In genomic region chr19:8578642-8579265, GRCh38 we compare ENCODE assay signal across 8 cellular contexts. TPM values are rescaled to one million over a fixed set of nuclear protein-coding genes. Genes with fewer than 3 reads are reported as not detected.
DNase-seq lines count a peak whose midpoint lies in the region; ATAC-seq lines count a peak whose summit lies in the region.

No MANE protein-coding gene starts in this region.

- peaks cover 31% of the 10 kb centered on the region for H3K36me3 Mint-ChIP-seq in central memory CD8-positive, alpha-beta T cell (ENCODE audit: insufficient read depth)

- H3K27me3 Mint-ChIP-seq in central memory CD8-positive, alpha-beta T cell = no peaks in the 10 kb centered on the region

- H3K4me3 Mint-ChIP-seq in central memory CD8-positive, alpha-beta T cell = peak overlapping the region; percentile 81

- DNase-seq in NCI-H1417 (lab: John Stamatoyannopoulos, UW) = peak; percentile 13 to 44 (median 28)
- no peak for DNase-seq in NCI-H1417 treated with DMSO at 0.1 percent for 48 hours (lab: John Stamatoyannopoulos, UW)
- DNase-seq in NCI-H2107 (lab: John Stamatoyannopoulos, UW) = peak; percentile 47
- DNase-seq in activated CD4-positive, alpha-beta T cell treated with anti-CD3 and anti-CD28 coated beads for 24 hours (ENCODE audit: low read depth in 2 of 2) = peak; percentile 79 to 83
- DNase-seq in central memory CD8-positive, alpha-beta T cell (ENCODE audit: low spot score in 2 of 2) = peak; percentile 74 to 83
- peak; percentile 71 for DNase-seq in left lobe of liver (ENCODE audit: low spot score)
- peak; percentile 68 to 82 (median 72) for DNase-seq in stimulated activated CD4-positive, alpha-beta T cell treated with anti-CD3 and anti-CD28 coated beads, TNF-alpha, amount 100 ng/mL, for 24 hours (ENCODE audit: low read depth in 3 of 3)

- H3K4me1 Mint-ChIP-seq in central memory CD8-positive, alpha-beta T cell = peaks cover 55% of the 10 kb centered on the region

- H3K27ac Mint-ChIP-seq in central memory CD8-positive, alpha-beta T cell (ENCODE audit: low read depth) = peak overlapping the region; percentile 79

- ATAC-seq in central memory CD8-positive, alpha-beta T cell (replicated peaks; ENCODE audit: extremely low read depth, poor library complexity, severe bottlenecking) = no peak
- ATAC-seq in left lobe of liver = peak; percentile 71
- ATAC-seq in GM19324 (IDR thresholded peaks at IDR 0.05; ENCODE audit: low FRiP score, unreplicated experiment) = no peak

- no peaks in the 10 kb centered on the region for H3K9me3 Mint-ChIP-seq in central memory CD8-positive, alpha-beta T cell

RNA-seq across cellular contexts. Expression of gene MYO1F, which starts 1.5 kb away (rescaled TPM):
- 9.5 TPM for total RNA-seq in left lobe of liver

RNA-seq across cellular contexts. Expression of gene ADAMTS10, which starts 31.8 kb away (rescaled TPM):
- 12.0 TPM for total RNA-seq in left lobe of liver

RNA-seq across cellular contexts. Expression of gene NFILZ, which starts 51.7 kb away (rescaled TPM):
- not detected for total RNA-seq in left lobe of liver
